ENCODE assay signal across 8 cellular contexts in the genomic region with DNA sequence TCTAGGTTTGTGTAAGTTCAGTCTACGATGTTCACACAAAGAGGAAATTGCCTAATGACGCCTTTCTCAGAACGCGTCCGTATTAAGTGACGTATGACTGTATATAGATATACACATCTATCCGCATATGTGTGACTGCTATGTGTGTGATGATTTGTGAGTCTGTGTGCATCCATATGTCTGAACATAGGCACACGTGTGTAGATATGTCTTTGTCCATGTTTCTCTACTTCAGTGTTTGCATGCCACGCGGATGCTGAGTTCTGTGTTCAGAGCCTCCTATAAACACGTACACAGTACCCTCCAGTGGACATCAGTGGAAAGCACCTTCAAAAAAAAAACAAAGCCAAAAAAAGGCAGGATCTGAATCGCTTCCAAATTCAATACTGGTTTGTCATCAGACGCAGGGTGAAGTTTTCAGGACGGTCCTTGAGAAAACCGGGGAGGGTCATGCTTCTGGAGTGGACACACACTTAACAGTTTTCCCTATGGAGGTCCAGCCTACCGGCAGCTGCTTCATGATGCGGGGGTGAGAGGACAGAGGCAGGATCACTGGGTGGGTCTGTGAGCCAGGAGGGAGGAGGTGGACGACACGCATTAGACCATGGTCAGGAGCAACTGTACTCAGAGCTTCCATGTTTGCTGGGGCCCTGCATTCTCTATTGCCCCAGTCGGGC. TPM values are rescaled to one million over a fixed set of nuclear protein-coding genes. Genes with fewer than 3 reads are reported as not detected.
A peak's percentile ranks its signal among the peaks of the same experiment; 100 is the strongest.
DNase-seq lines count a peak whose midpoint lies in the region; ATAC-seq and TF ChIP-seq lines count a peak whose summit lies in the region.

No MANE protein-coding gene starts in this region.

- DNase-seq in activated CD4-positive, alpha-beta T cell treated with anti-CD3 and anti-CD28 coated beads for 48 hours = peak; percentile 25
- DNase-seq in activated CD4-positive, alpha-beta T cell treated with anti-CD3 and anti-CD28 coated beads for 4 hours = no peak
- DNase-seq in HEK293T (ENCODE audit: extremely low spot score) = peak; percentile 61
- DNase-seq in NCI-H2081 treated with DMSO at 0.1 percent for 48 hours (lab: John Stamatoyannopoulos, UW) = peak; percentile 65
- peak; percentile 34 for DNase-seq in UCSD-AML1 (lab: John Stamatoyannopoulos, UW; ENCODE audit: unreplicated experiment)
- DNase-seq in esophagus squamous epithelium (lab: John Stamatoyannopoulos, UW) = peak; percentile 7
- peak in 3 of 10 donors; percentile 7 to 32 (median 30) for DNase-seq in naive thymus-derived CD8-positive, alpha-beta T cell
- no peak for DNase-seq in cortex of kidney (lab: John Stamatoyannopoulos, UW)

- H3K27ac Mint-ChIP-seq in naive thymus-derived CD8-positive, alpha-beta T cell = peak overlapping the region in 3 of 10 donors; percentile 3 to 44 (median 29)

- peak overlapping the region in 1 of 4 donors; percentile 29 for H3K4me3 ChIP-seq in esophagus squamous epithelium

- CTCF ChIA-PET in HEK293T (lab: Yijun Ruan, JAX) = interaction anchor here (0.6 kb wide), 1 partner anchor 458 kb away, joined by 4 read pairs; no protein-coding TSS in a partner anchor

- no peaks in the 10 kb centered on the region for H3K36me3 ChIP-seq in esophagus squamous epithelium

- H3K27me3 Mint-ChIP-seq in naive thymus-derived CD8-positive, alpha-beta T cell = peaks cover 0 to 8% (median 5%) of the 10 kb centered on the region in 5 donors

- H3K9me3 ChIP-seq in esophagus squamous epithelium = no peaks in the 10 kb centered on the region

- peak; percentile 28 to 77 for ATAC-seq in naive thymus-derived CD8-positive, alpha-beta T cell

- intact Hi-C loops in esophagus squamous epithelium (cut with DNase I) = loop anchor here (5.0 to 10.0 kb wide), 2 partner anchors 278 to 446 kb away; no protein-coding TSS in a partner anchor

- H3K4me1 ChIP-seq in esophagus squamous epithelium = peaks cover 0 to 24% (median 0%) of the 10 kb centered on the region in 3 donors

- H3K27me3 ChIP-seq in esophagus squamous epithelium = no peaks in the 10 kb centered on the region

- TF ChIP-seq POLR2A in esophagus squamous epithelium (IDR thresholded peaks at IDR 0.05) = no peak

- peak; percentile 25 to 52 (median 40) for TF ChIP-seq CTCF in esophagus squamous epithelium (IDR thresholded peaks at IDR 0.05)

- WGBS in esophagus squamous epithelium, 2 donors = 30 to 45% methylated on average over 19 to 20 of the region's 20 CpGs

- peaks cover 4 to 7% (median 4%) of the 10 kb centered on the region in 4 donors for H3K4me1 Mint-ChIP-seq in naive thymus-derived CD8-positive, alpha-beta T cell

- H3K9me3 Mint-ChIP-seq in naive thymus-derived CD8-positive, alpha-beta T cell = no peaks in the 10 kb centered on the region

- H3K4me3 Mint-ChIP-seq in naive thymus-derived CD8-positive, alpha-beta T cell = peak overlapping the region; percentile 8 to 76 (median 52)

- POLR2A ChIA-PET in HEK293T (lab: Yijun Ruan, JAX) = no interaction called here
- POLR2A ChIA-PET in naive thymus-derived CD8-positive, alpha-beta T cell (lab: Charles Lee) = no interaction called here

- H3K27ac ChIP-seq in esophagus squamous epithelium = peak overlapping the region in 1 of 4 donors; percentile 22

- no peaks in the 10 kb centered on the region for H3K36me3 Mint-ChIP-seq in naive thymus-derived CD8-positive, alpha-beta T cell

TF ChIP-seq in HEK293T, 16 proteins besides CTCF, POLR2A, EP300 and RAD21:
- no peak for TF ChIP-seq FOXA1 (IDR thresholded peaks at IDR 0.05)
- no peak for TF ChIP-seq SP1 (IDR thresholded peaks at IDR 0.05)
- TF ChIP-seq ZNF384 (IDR thresholded peaks at IDR 0.05) = peak; percentile 70
- TF ChIP-seq, protein P1, sequence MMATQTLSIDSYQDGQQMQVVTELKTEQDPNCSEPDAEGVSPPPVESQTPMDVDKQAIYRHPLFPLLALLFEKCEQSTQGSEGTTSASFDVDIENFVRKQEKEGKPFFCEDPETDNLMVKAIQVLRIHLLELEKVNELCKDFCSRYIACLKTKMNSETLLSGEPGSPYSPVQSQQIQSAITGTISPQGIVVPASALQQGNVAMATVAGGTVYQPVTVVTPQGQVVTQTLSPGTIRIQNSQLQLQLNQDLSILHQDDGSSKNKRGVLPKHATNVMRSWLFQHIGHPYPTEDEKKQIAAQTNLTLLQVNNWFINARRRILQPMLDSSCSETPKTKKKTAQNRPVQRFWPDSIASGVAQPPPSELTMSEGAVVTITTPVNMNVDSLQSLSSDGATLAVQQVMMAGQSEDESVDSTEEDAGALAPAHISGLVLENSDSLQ (IDR thresholded peaks at IDR 0.05) = no peak

RNA-seq across cellular contexts. Expression of gene ALDH1B1, which starts 29.5 kb away (rescaled TPM):
- 10 to 100 TPM in 2 of 4 donors, 1 to 10 TPM in 2; 1.6 to 23.7 (median 7.7) TPM for total RNA-seq in esophagus squamous epithelium
- total RNA-seq in naive thymus-derived CD8-positive, alpha-beta T cell = 1 to 10 TPM; 4.5 to 4.7 TPM
- 10 to 100 TPM in 1 of 3 donors, 1 to 10 TPM in 2; 9.2 to 11.9 (median 9.6) TPM for polyA plus RNA-seq in naive thymus-derived CD8-positive, alpha-beta T cell

Comparison
In these comparisons a context has a peak if more than half of its experiments do, and no peak if none do; other contexts are left out.
1. DNase-seq: peak in activated CD4-positive, alpha-beta T cell treated with anti-CD3 and anti-CD28 coated beads for 48 hours (single experiment), HEK293T (single experiment), NCI-H2081 treated with DMSO at 0.1 percent for 48 hours (single experiment), UCSD-AML1 (single experiment) and esophagus squamous epithelium (single experiment); none in activated CD4-positive, alpha-beta T cell treated with anti-CD3 and anti-CD28 coated beads for 4 hours (0 of 2) and cortex of kidney (single experiment).